In genomic region chr14:93007225-93007997, GRCh38 we compare ENCODE assay signal across 8 cellular contexts.
DNase-seq lines count a peak whose midpoint lies in the region; ATAC-seq and TF ChIP-seq lines count a peak whose summit lies in the region.

No MANE protein-coding gene starts in this region.

- in situ Hi-C loops in Caki2 (cut with HindIII; ENCODE audit: low pct_unique_long_range_greater_than_20kb, low sequenced_read_pairs) = no loop called here

- H3K4me1 ChIP-seq in colonic mucosa = peaks cover 13% of the 10 kb centered on the region
- peaks cover 26% of the 10 kb centered on the region for H3K4me1 ChIP-seq in prostate gland (replicated peaks)

- no peaks in the 10 kb centered on the region for H3K27me3 Mint-ChIP-seq in naive B cell
- H3K27me3 Mint-ChIP-seq in activated naive CD8-positive, alpha-beta T cell treated with anti-CD3 and anti-CD28 coated beads for 36 hours = no peaks in the 10 kb centered on the region

- H3K4me3 ChIP-seq in MG63 (no peak overlapping the region), colonic mucosa (no peak overlapping the region), prostate gland (no peak overlapping the region)

- TF ChIP-seq CTCF in colonic mucosa (IDR thresholded peaks at IDR 0.05) (no peak), prostate gland (IDR thresholded peaks at IDR 0.05) (no peak)

- H3K36me3 ChIP-seq in MG63 (no peaks in the 10 kb centered on the region), colonic mucosa (no peaks in the 10 kb centered on the region), prostate gland (no peaks in the 10 kb centered on the region)

- H3K4me1 Mint-ChIP-seq in naive B cell = peaks cover 29 to 43% (median 29%) of the 10 kb centered on the region in 3 donors
- H3K4me1 Mint-ChIP-seq in activated naive CD8-positive, alpha-beta T cell treated with anti-CD3 and anti-CD28 coated beads for 36 hours = peaks cover 18% of the 10 kb centered on the region

- WGBS in prostate gland = 64% methylated on average over 15 of the region's 15 CpGs

- H3K4me3 Mint-ChIP-seq in naive B cell = peak overlapping the region in 3 of 8 donors; percentile 30 to 59 (median 32)
- no peak overlapping the region for H3K4me3 Mint-ChIP-seq in activated naive CD8-positive, alpha-beta T cell treated with anti-CD3 and anti-CD28 coated beads for 36 hours

- no peaks in the 10 kb centered on the region for H3K9me3 Mint-ChIP-seq in naive B cell
- no peaks in the 10 kb centered on the region for H3K9me3 Mint-ChIP-seq in activated naive CD8-positive, alpha-beta T cell treated with anti-CD3 and anti-CD28 coated beads for 36 hours

- TF ChIP-seq POLR2A in prostate gland (IDR thresholded peaks at IDR 0.05) = no peak

- no peaks in the 10 kb centered on the region for H3K36me3 Mint-ChIP-seq in naive B cell
- no peaks in the 10 kb centered on the region for H3K36me3 Mint-ChIP-seq in activated naive CD8-positive, alpha-beta T cell treated with anti-CD3 and anti-CD28 coated beads for 36 hours

- ATAC-seq in naive B cell (ENCODE audit: low read depth in 2 of 2) = peak; percentile 80 to 89

- H3K9ac ChIP-seq in colonic mucosa (ENCODE audit: low read depth in 2 of 2, low read length in 2 of 2) = peak overlapping the region; percentile 47 to 51

- H3K27ac ChIP-seq in colonic mucosa (peak overlapping the region; percentile 32), prostate gland (no peak overlapping the region)

- intact Hi-C loops in colonic mucosa (cut with DNase I) = no loop called here
- intact Hi-C loops in prostate gland (cut with DNase I) = no loop called here

- peak overlapping the region in 4 of 6 donors; percentile 32 to 84 (median 62) for H3K27ac Mint-ChIP-seq in naive B cell
- no peak overlapping the region for H3K27ac Mint-ChIP-seq in activated naive CD8-positive, alpha-beta T cell treated with anti-CD3 and anti-CD28 coated beads for 36 hours

- H3K27me3 ChIP-seq in MG63 (no peaks in the 10 kb centered on the region), colonic mucosa (no peaks in the 10 kb centered on the region), prostate gland (replicated peaks; ENCODE audit: insufficient read depth) (no peaks in the 10 kb centered on the region)

- H3K9me3 ChIP-seq in MG63 (no peaks in the 10 kb centered on the region), colonic mucosa (no peaks in the 10 kb centered on the region), prostate gland (no peaks in the 10 kb centered on the region)

- DNase-seq in Caki2 (ENCODE audit: low read depth) (peak; percentile 34), MG63 (peak; percentile 89), colonic mucosa (peak; percentile 56), naive B cell (peak; percentile 6), prostate gland (ENCODE audit: low spot score) (no peak), NCI-H1417 treated with DMSO at 0.1 percent for 48 hours (lab: John Stamatoyannopoulos, UW) (no peak)
- DNase-seq in activated naive CD8-positive, alpha-beta T cell treated with anti-CD3 and anti-CD28 coated beads for 36 hours = no peak
- DNase-seq in central memory CD4-positive, alpha-beta T cell = no peak

Comparison
In these comparisons a context has a peak if more than half of its experiments do, and no peak if none do; other contexts are left out.
1. DNase-seq: peak in Caki2 (single experiment), MG63 (single experiment), colonic mucosa (single experiment) and naive B cell (single experiment); none in activated naive CD8-positive, alpha-beta T cell treated with anti-CD3 and anti-CD28 coated beads for 36 hours (single experiment), central memory CD4-positive, alpha-beta T cell (single experiment), prostate gland (single experiment) and NCI-H1417 treated with DMSO at 0.1 percent for 48 hours (single experiment).